ENCODE assay signal across 28 cellular contexts in genomic region chr10:68606918-68607317, GRCh38. TPM values are rescaled to one million over a fixed set of nuclear protein-coding genes. Genes with fewer than 3 reads are reported as not detected.
DNase-seq lines count a peak whose midpoint lies in the region; ATAC-seq, FAIRE-seq and TF ChIP-seq lines count a peak whose summit lies in the region.
"Had no signal": no experiment of that assay in that cellular context is flagged by ENCODE, and none has a peak within 500 bp of the region (broad histone marks: within the 10 kb centered on the region; RNA-seq: fewer than 3 reads in every experiment).

No MANE protein-coding gene starts in this region.

- H3K27ac ChIP-seq in GM23248 = no peak overlapping the region
- H3K27ac ChIP-seq: BLaER1 treated with 17β-estradiol and CSF1 and Interleukin-3, amounts not matched to agents 10 nM and 100 nM; KMS-11; RWPE1; SK-N-MC had no signal

- peak overlapping the region; percentile 13; the same call in 1 of the 2 replicates for H2AFZ ChIP-seq in GM23248

- no peaks in the 10 kb centered on the region for H3F3A ChIP-seq in GM23248 (ENCODE audit: insufficient read depth)

- no peaks in the 10 kb centered on the region for H3K36me3 ChIP-seq in GM23248 (ENCODE audit: low read depth)
- H3K36me3 ChIP-seq: BLaER1 treated with 17β-estradiol and CSF1 and Interleukin-3, amounts not matched to agents 10 nM and 100 nM had no signal

- no peaks in the 10 kb centered on the region for H3K27me3 ChIP-seq in GM23248 (replicated peaks; ENCODE audit: insufficient read depth)

- no peaks in the 10 kb centered on the region for H3K79me2 ChIP-seq in GM23248 (ENCODE audit: insufficient read depth)

- in situ Hi-C loops in GM23248 (cut with MboI) (no loop called here), GM13977 (cut with MboI; ENCODE audit: low pct_unique_long_range_greater_than_20kb, low sequenced_read_pairs, unreplicated experiment) (no loop called here)

- no peaks in the 10 kb centered on the region for H4K20me1 ChIP-seq in GM23248 (ENCODE audit: insufficient read depth)
- H4K20me1 ChIP-seq: BLaER1 treated with 17β-estradiol and CSF1 and Interleukin-3, amounts not matched to agents 10 nM and 100 nM had no signal

- peak; percentile 43 for FAIRE-seq in endometrium (lab: Jason Lieb, UNC)
- FAIRE-seq: GM12892, GM18507, HTR-8/SVneo had no signal

- ATAC-seq in sciatic nerve (peak; percentile 62), GM19395 (IDR thresholded peaks at IDR 0.05; ENCODE audit: unreplicated experiment) (no peak)

- WGBS in GM23248 (ENCODE audit: low coverage in 1 of 2, low lambda C conversion rate in 2 of 2, missing lambda C conversion rate in 2 of 2), 2 experiments = 22 to 31% methylated on average over 5 of the region's 5 CpGs

- no peaks in the 10 kb centered on the region for H3K9me2 ChIP-seq in GM23248 (ENCODE audit: insufficient read depth)

- no peaks in the 10 kb centered on the region for H3K9me3 ChIP-seq in GM23248 (ENCODE audit: low read depth)
- H3K9me3 ChIP-seq: BLaER1 treated with 17β-estradiol and CSF1 and Interleukin-3, amounts not matched to agents 10 nM and 100 nM; Caco-2; HAP-1 had no signal

- DNase-seq in GM23248 = peak; percentile 22
- peak; percentile 92 for DNase-seq in fibroblast of the aortic adventitia (ENCODE audit: low read depth)
- DNase-seq in sciatic nerve (ENCODE audit: low spot score) = no peak
- no peak for DNase-seq in GM13977 (ENCODE audit: low spot score)
- DNase-seq in NCI-H748 treated with DMSO at 0.1 percent for 48 hours (lab: John Stamatoyannopoulos, UW) = no peak
- DNase-seq in epidermal melanocyte (ENCODE audit: insufficient read length, low spot score) = no peak
- DNase-seq: Caco-2; CD4-positive, alpha-beta memory T cell; DMS 273 treated with DMSO at 0.1 percent for 48 hours; DMS79 treated with DMSO at 0.1 percent for 48 hours; MV-4-11; NCI-H1105 treated with DMSO at 0.1 percent for 48 hours; NCI-H2029 treated with DMSO at 0.1 percent for 48 hours; NCI-H226; NCI-H510A treated with DMSO at 0.1 percent for 48 hours; NCI-H774; NK-92 treated with Interleukin-12 subunit alpha and Interleukin-12 subunit beta, amount 100 ng/mL, for 24 hours; SHP77 treated with DMSO at 0.1 percent for 48 hours had no signal

- intact Hi-C loops in sciatic nerve (cut with DNase I) = no loop called here

- no peaks in the 10 kb centered on the region for H3K4me1 ChIP-seq in GM23248 (ENCODE audit: insufficient read depth)
- H3K4me1 ChIP-seq: BLaER1 treated with 17β-estradiol and CSF1 and Interleukin-3, amounts not matched to agents 10 nM and 100 nM had no signal

- H3K9ac ChIP-seq in GM23248 = no peak overlapping the region
- H3K9ac ChIP-seq: BLaER1 treated with 17β-estradiol and CSF1 and Interleukin-3, amounts not matched to agents 10 nM and 100 nM; KMS-11 had no signal

- H3K4me2 ChIP-seq in GM23248 (ENCODE audit: unreplicated experiment) = no peak overlapping the region
- H3K4me2 ChIP-seq: BLaER1 treated with 17β-estradiol and CSF1 and Interleukin-3, amounts not matched to agents 10 nM and 100 nM; KMS-11 had no signal

- TF ChIP-seq CTCF in fibroblast of the aortic adventitia (IDR thresholded peaks at IDR 0.05; ENCODE audit: insufficient read depth, low read length) (no peak), GM13977 (IDR thresholded peaks at IDR 0.05; ENCODE audit: extremely low read depth, insufficient read depth, missing control alignments) (no peak)

- H3K4me3 ChIP-seq in GM23248 = no peak overlapping the region
- no peak overlapping the region for H3K4me3 ChIP-seq in fibroblast of the aortic adventitia (ENCODE audit: low read depth, low read length)
- H3K4me3 ChIP-seq: BLaER1 treated with 17β-estradiol and CSF1 and Interleukin-3, amounts not matched to agents 10 nM and 100 nM; HAP-1; SK-N-MC had no signal

RNA-seq across cellular contexts. Expression of gene TET1, which starts 46.8 kb away (rescaled TPM):
- 1.3 and 2.1 TPM in 2 replicates for total RNA-seq in GM23248 (2014; rRNA removed; shearing (Covaris generic))
- 0.68 and 0.84 TPM in 2 replicates for polyA plus RNA-seq in GM23248 (2016; fragmentation: Nextera tagmentation; extraction: Ambion mirVana)
- total RNA-seq in fibroblast of the aortic adventitia (ENCODE audit: low replicate concordance) (3.3 and 9.3 TPM in 2 replicates), sciatic nerve (10.4 TPM)

Comparison
In these comparisons a context has a peak if more than half of its experiments do, and no peak if none do; other contexts are left out.
1. DNase-seq: peak in GM23248 (single experiment) and fibroblast of the aortic adventitia (single experiment); none in sciatic nerve (single experiment), GM13977 (single experiment), NCI-H748 treated with DMSO at 0.1 percent for 48 hours (single experiment) and epidermal melanocyte (single experiment).